In the genomic region with DNA sequence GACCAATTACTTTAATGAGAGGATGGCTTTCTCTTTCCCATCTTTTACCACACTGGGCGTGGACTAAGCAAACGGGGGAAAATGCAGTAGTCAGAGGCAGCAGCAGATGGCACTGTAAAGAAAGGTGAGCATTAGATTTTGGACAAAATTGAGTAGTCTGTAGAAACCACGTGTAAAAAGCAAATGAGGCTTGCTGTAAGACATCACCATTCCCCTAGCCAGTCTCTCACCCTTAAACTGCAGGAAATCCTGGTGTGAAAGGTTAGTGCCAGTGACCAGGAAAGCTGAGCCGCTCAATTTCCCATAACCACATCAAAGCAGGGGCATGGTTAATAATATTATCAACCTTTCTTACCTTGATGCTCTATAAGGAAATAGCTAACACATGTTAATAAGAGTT, we compare ENCODE assay signal across 9 cellular contexts. TPM values are rescaled to one million over a fixed set of nuclear protein-coding genes. Genes with fewer than 3 reads are reported as not detected.
A peak's percentile ranks its signal among the peaks of the same experiment; 100 is the strongest.
DNase-seq lines count a peak whose midpoint lies in the region; ATAC-seq and TF ChIP-seq lines count a peak whose summit lies in the region.
"Had no signal": no experiment of that assay in that cellular context is flagged by ENCODE, and none has a peak within 500 bp of the region (broad histone marks: within the 10 kb centered on the region; RNA-seq: fewer than 3 reads in every experiment).

No MANE protein-coding gene starts in this region.

- no peaks in the 10 kb centered on the region for H3K36me3 Mint-ChIP-seq in naive thymus-derived CD8-positive, alpha-beta T cell

- peak; percentile 6 for TF ChIP-seq CTCF in GM12865 (IDR thresholded peaks at IDR 0.05; ENCODE audit: insufficient read depth, low read depth, low read length, missing control alignments)
- no peak for TF ChIP-seq CTCF in omental fat pad (IDR thresholded peaks at IDR 0.05)

- peaks cover 0 to 1% (median 0%) of the 10 kb centered on the region in 4 donors for H3K4me1 Mint-ChIP-seq in naive thymus-derived CD8-positive, alpha-beta T cell

- H3K9me3 Mint-ChIP-seq in naive thymus-derived CD8-positive, alpha-beta T cell, result no peaks in the 10 kb centered on the region

- POLR2A ChIA-PET in naive thymus-derived CD8-positive, alpha-beta T cell (lab: Charles Lee), result no interaction called here

- DNase-seq in GM12865 (ENCODE audit: low read depth) (no peak), NCI-H1105 treated with DMSO at 0.1 percent for 48 hours (lab: John Stamatoyannopoulos, UW) (peak; percentile 27), dedifferentiated amniotic fluid mesenchymal stem cell (ENCODE audit: extremely low spot score) (peak; percentile 69), omental fat pad (ENCODE audit: low spot score) (no peak), D341Med (ENCODE audit: low spot score) (no peak)
- no peak for DNase-seq in naive thymus-derived CD8-positive, alpha-beta T cell

- ATAC-seq in omental fat pad (ENCODE audit: low FRiP score) (peak; percentile 78), HG03521 (IDR thresholded peaks at IDR 0.05; ENCODE audit: unreplicated experiment) (no peak)
- ATAC-seq in naive thymus-derived CD8-positive, alpha-beta T cell, result no peak

- H3K4me3 ChIP-seq in GM12865 (ENCODE audit: low read depth, low read length), result no peak overlapping the region

- peaks cover 21 to 36% (median 23%) of the 10 kb centered on the region in 5 donors for H3K27me3 Mint-ChIP-seq in naive thymus-derived CD8-positive, alpha-beta T cell

- no peak overlapping the region for H3K27ac Mint-ChIP-seq in naive thymus-derived CD8-positive, alpha-beta T cell

- no peak overlapping the region for H3K4me3 Mint-ChIP-seq in naive thymus-derived CD8-positive, alpha-beta T cell

RNA-seq across cellular contexts. Expression of gene SPATA31C2, which starts 31.8 kb away (rescaled TPM):
- total RNA-seq in omental fat pad, result not detected
- total RNA-seq in naive thymus-derived CD8-positive, alpha-beta T cell, result not detected
- polyA plus RNA-seq in naive thymus-derived CD8-positive, alpha-beta T cell, result not detected
- total RNA-seq: lung microvascular endothelial cell, urinary bladder had no signal
- polyA plus RNA-seq: urinary bladder had no signal

Comparison
In these comparisons a context has a peak if more than half of its experiments do, and no peak if none do; other contexts are left out.
1. DNase-seq: peak in NCI-H1105 treated with DMSO at 0.1 percent for 48 hours (single experiment) and dedifferentiated amniotic fluid mesenchymal stem cell (single experiment); none in GM12865 (single experiment), omental fat pad (single experiment), naive thymus-derived CD8-positive, alpha-beta T cell (0 of 10) and D341Med (single experiment).